8 cellular contexts compared by ENCODE assay signal in the genomic region with DNA sequence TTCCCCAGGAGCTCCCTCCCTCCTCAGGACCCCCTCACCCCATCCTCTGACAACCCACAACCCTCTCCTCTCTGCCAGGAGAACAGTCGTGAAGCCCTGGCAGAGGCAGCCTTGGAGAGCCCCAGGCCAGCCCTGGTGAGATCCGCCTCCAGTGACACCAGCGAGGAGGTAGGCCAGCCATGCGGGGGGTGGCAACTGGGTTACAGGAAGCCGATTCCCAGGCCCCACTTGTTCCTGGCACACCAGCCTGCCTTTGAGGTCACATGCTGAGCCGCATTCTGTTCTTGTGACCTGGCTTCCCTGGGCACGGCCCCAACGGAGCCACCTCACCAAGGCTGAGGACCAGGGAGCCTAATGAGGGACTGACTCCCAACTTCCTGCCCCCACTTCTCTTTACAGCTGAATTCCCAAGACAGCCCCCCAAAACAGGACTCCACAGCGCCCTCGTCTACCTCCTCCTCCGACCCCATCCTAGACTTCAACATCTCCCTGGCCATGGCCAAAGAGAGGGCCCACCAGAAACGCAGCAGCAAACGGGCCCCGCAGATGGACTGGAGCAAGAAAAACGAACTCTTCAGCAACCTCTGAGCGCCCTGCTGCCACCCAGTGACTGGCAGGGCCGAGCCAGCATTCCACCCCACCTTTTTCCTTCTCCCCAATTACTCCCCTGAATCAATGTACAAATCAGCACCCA. TPM values are rescaled to one million over a fixed set of nuclear protein-coding genes. Genes with fewer than 3 reads are reported as not detected.
A peak's percentile ranks its signal among the peaks of the same experiment; 100 is the strongest.
DNase-seq lines count a peak whose midpoint lies in the region; ATAC-seq and TF ChIP-seq lines count a peak whose summit lies in the region.

No MANE protein-coding gene starts in this region.

- CTCF ChIA-PET in HEK293 (lab: Yijun Ruan, JAX): interaction anchor here (0.7 to 2.6 kb wide), 2 partner anchors 24 to 65 kb away, joined by 4 to 12 read pairs; no protein-coding TSS in a partner anchor

- peaks cover 17% of the 10 kb centered on the region for H3K4me1 Mint-ChIP-seq in activated naive CD8-positive, alpha-beta T cell treated with anti-CD3 and anti-CD28 coated beads for 36 hours
- peaks cover 17% of the 10 kb centered on the region in 2 donors for H3K4me1 Mint-ChIP-seq in stimulated activated naive B cell treated with anti-CD40 and anti-IgM and Interleukin-4, amounts not matched to agents 10 μg/mL and 1 μg/mL and 100 μg/mL, for 72 hours

- H3K27ac ChIP-seq in HEK293 (ENCODE audit: extremely low read depth, low read depth, low read length) (no peak overlapping the region), left ventricle myocardium inferior (replicated peaks) (peak overlapping the region; percentile 89)

- POLR2A ChIA-PET in HEK293 (lab: Yijun Ruan, JAX): interaction anchor here (1.9 kb wide), 1 partner anchor 8 kb away, joined by 12 read pairs; the partner anchor contains the start of gene NAT9

- H3K27me3 Mint-ChIP-seq in activated naive CD8-positive, alpha-beta T cell treated with anti-CD3 and anti-CD28 coated beads for 36 hours: no peaks in the 10 kb centered on the region
- H3K27me3 Mint-ChIP-seq in stimulated activated naive B cell treated with anti-CD40 and anti-IgM and Interleukin-4, amounts not matched to agents 10 μg/mL and 1 μg/mL and 100 μg/mL, for 72 hours: no peaks in the 10 kb centered on the region

- no peak overlapping the region for H3K4me3 Mint-ChIP-seq in activated naive CD8-positive, alpha-beta T cell treated with anti-CD3 and anti-CD28 coated beads for 36 hours
- H3K4me3 Mint-ChIP-seq in stimulated activated naive B cell treated with anti-CD40 and anti-IgM and Interleukin-4, amounts not matched to agents 10 μg/mL and 1 μg/mL and 100 μg/mL, for 72 hours: no peak overlapping the region

- DNase-seq in activated naive CD8-positive, alpha-beta T cell treated with anti-CD3 and anti-CD28 coated beads for 36 hours: no peak
- peak; percentile 84 for DNase-seq in left ventricle myocardium inferior
- no peak for DNase-seq in stimulated activated naive B cell treated with anti-CD40 and anti-IgM and Interleukin-4, amounts not matched to agents 10 μg/mL and 1 μg/mL and 100 μg/mL, for 72 hours
- no peak for DNase-seq in stimulated activated naive CD4-positive, alpha-beta T cell treated with Interleukin-2 at 50 U/mL for 16 hours (lab: John Stamatoyannopoulos, UW)
- DNase-seq in DMS114 treated with DMSO at 0.1 percent for 48 hours (lab: John Stamatoyannopoulos, UW; ENCODE audit: unreplicated experiment): no peak
- no peak for DNase-seq in NCI-H1105 (lab: John Stamatoyannopoulos, UW)

- no peak for TF ChIP-seq CTCF in HEK293 (tag by site-specific recombination; IDR thresholded peaks at IDR 0.05)
- TF ChIP-seq CTCF in left ventricle myocardium inferior (IDR thresholded peaks at IDR 0.05; ENCODE audit: borderline replicate concordance): no peak

- H3K27ac Mint-ChIP-seq in activated naive CD8-positive, alpha-beta T cell treated with anti-CD3 and anti-CD28 coated beads for 36 hours: peak overlapping the region; percentile 63
- H3K27ac Mint-ChIP-seq in stimulated activated naive B cell treated with anti-CD40 and anti-IgM and Interleukin-4, amounts not matched to agents 10 μg/mL and 1 μg/mL and 100 μg/mL, for 72 hours: peak overlapping the region; percentile 48

- H3K9me3 ChIP-seq in HEK293 (ENCODE audit: control insufficient read depth, insufficient read depth, low read depth, low read length) (no peaks in the 10 kb centered on the region), left ventricle myocardium inferior (replicated peaks) (no peaks in the 10 kb centered on the region)

- H3K9me3 Mint-ChIP-seq in activated naive CD8-positive, alpha-beta T cell treated with anti-CD3 and anti-CD28 coated beads for 36 hours: no peaks in the 10 kb centered on the region
- no peaks in the 10 kb centered on the region for H3K9me3 Mint-ChIP-seq in stimulated activated naive B cell treated with anti-CD40 and anti-IgM and Interleukin-4, amounts not matched to agents 10 μg/mL and 1 μg/mL and 100 μg/mL, for 72 hours

- intact Hi-C loops in left ventricle myocardium inferior (cut with micrococcal nuclease): no loop called here

- no peak for ATAC-seq in stimulated activated naive B cell treated with anti-CD40 and anti-IgM and Interleukin-4, amounts not matched to agents 10 μg/mL and 1 μg/mL and 100 μg/mL, for 72 hours (replicated peaks)
- no peak for ATAC-seq in GM18870 (IDR thresholded peaks at IDR 0.05; ENCODE audit: unreplicated experiment)

- no peaks in the 10 kb centered on the region for H3K27me3 ChIP-seq in left ventricle myocardium inferior (ENCODE audit: low read depth)

- no peaks in the 10 kb centered on the region for H3K4me1 ChIP-seq in HEK293 (ENCODE audit: control insufficient read depth, insufficient read depth, low read length)
- peaks cover 62% of the 10 kb centered on the region for H3K4me1 ChIP-seq in left ventricle myocardium inferior

- no peak overlapping the region for H3K4me3 ChIP-seq in HEK293 (ENCODE audit: low read depth, low read length)
- peak overlapping the region; percentile 9 for H3K4me3 ChIP-seq in left ventricle myocardium inferior

- peaks cover 22% of the 10 kb centered on the region for H3K36me3 Mint-ChIP-seq in activated naive CD8-positive, alpha-beta T cell treated with anti-CD3 and anti-CD28 coated beads for 36 hours
- H3K36me3 Mint-ChIP-seq in stimulated activated naive B cell treated with anti-CD40 and anti-IgM and Interleukin-4, amounts not matched to agents 10 μg/mL and 1 μg/mL and 100 μg/mL, for 72 hours: peaks cover 36 to 46% of the 10 kb centered on the region in 2 donors

- H3K36me3 ChIP-seq in HEK293 (ENCODE audit: control insufficient read depth in 2 of 2, insufficient read depth in 1 of 2, low read length in 2 of 2) (peaks cover 3 to 64% of the 10 kb centered on the region in 2 experiments; a peak in 2 of 3 replicates), left ventricle myocardium inferior (peaks cover 25% of the 10 kb centered on the region)

TF ChIP-seq in HEK293, 187 proteins besides CTCF, POLR2A, EP300 and RAD21 (continues in another document):
- TF ChIP-seq, protein P1, sequence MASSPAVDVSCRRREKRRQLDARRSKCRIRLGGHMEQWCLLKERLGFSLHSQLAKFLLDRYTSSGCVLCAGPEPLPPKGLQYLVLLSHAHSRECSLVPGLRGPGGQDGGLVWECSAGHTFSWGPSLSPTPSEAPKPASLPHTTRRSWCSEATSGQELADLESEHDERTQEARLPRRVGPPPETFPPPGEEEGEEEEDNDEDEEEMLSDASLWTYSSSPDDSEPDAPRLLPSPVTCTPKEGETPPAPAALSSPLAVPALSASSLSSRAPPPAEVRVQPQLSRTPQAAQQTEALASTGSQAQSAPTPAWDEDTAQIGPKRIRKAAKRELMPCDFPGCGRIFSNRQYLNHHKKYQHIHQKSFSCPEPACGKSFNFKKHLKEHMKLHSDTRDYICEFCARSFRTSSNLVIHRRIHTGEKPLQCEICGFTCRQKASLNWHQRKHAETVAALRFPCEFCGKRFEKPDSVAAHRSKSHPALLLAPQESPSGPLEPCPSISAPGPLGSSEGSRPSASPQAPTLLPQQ (tag by site-specific recombination; IDR thresholded peaks at IDR 0.05): peak; percentile 53
- TF ChIP-seq ZNF639 (tag by site-specific recombination; IDR thresholded peaks at IDR 0.05): no peak
- TF ChIP-seq, protein P2, sequence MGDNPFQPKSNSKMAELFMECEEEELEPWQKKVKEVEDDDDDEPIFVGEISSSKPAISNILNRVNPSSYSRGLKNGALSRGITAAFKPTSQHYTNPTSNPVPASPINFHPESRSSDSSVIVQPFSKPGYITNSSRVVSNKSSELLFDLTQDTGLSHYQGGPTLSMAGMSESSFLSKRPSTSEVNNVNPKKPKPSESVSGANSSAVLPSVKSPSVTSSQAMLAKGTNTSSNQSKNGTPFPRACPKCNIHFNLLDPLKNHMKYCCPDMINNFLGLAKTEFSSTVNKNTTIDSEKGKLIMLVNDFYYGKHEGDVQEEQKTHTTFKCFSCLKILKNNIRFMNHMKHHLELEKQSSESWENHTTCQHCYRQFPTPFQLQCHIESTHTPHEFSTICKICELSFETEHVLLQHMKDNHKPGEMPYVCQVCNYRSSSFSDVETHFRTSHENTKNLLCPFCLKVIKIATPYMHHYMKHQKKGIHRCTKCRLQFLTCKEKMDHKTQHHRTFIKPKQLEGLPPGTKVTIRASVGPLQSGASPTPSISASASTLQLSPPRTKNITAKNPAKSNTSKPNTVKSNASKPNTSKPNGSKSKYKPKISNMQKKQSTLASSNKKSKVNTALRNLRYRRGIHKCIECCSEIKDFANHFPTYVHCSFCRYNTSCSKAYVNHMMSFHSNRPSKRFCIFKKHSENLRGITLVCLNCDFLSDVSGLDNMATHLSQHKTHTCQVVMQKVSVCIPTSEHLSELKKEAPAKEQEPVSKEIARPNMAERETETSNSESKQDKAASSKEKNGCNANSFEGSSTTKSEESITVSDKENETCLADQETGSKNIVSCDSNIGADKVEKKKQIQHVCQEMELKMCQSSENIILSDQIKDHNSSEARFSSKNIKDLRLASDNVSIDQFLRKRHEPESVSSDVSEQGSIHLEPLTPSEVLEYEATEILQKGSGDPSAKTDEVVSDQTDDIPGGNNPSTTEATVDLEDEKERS (tag by site-specific recombination; IDR thresholded peaks at IDR 0.05): no peak
- TF ChIP-seq ZNF175 (tag by site-specific recombination; IDR thresholded peaks at IDR 0.05): no peak
- TF ChIP-seq YY2 (tag by site-specific recombination; IDR thresholded peaks at IDR 0.05): no peak
- no peak for TF ChIP-seq ZNF76 (tag by site-specific recombination; IDR thresholded peaks at IDR 0.05; ENCODE audit: borderline replicate concordance, low read depth)
- TF ChIP-seq ZBTB48 (tag by site-specific recombination; IDR thresholded peaks at IDR 0.05): peak; percentile 23; the same call in 1 of the 2 replicates

RNA-seq across cellular contexts. Expression of gene NAT9, which starts 7.9 kb away (rescaled TPM):
- 10 to 100 TPM; 39.9 to 41.6 TPM for total RNA-seq in activated naive CD8-positive, alpha-beta T cell treated with anti-CD3 and anti-CD28 coated beads for 36 hours
- 18.6 TPM for total RNA-seq in left ventricle myocardium inferior

RNA-seq across cellular contexts. Expression of gene NHERF1, which starts 19.8 kb away (rescaled TPM):
- 100 to 1,000 TPM; 124 to 127 TPM for total RNA-seq in activated naive CD8-positive, alpha-beta T cell treated with anti-CD3 and anti-CD28 coated beads for 36 hours
- 11.3 TPM for total RNA-seq in left ventricle myocardium inferior

RNA-seq across cellular contexts. Expression of gene RAB37, which starts 31.2 kb away (rescaled TPM):
- 1 to 10 TPM; 1.8 TPM for total RNA-seq in activated naive CD8-positive, alpha-beta T cell treated with anti-CD3 and anti-CD28 coated beads for 36 hours
- total RNA-seq in left ventricle myocardium inferior: 1.9 TPM

RNA-seq across cellular contexts. Expression of gene CD300LF, which starts 55.5 kb away (rescaled TPM):
- not detected for total RNA-seq in activated naive CD8-positive, alpha-beta T cell treated with anti-CD3 and anti-CD28 coated beads for 36 hours
- total RNA-seq in left ventricle myocardium inferior: 0.55 TPM

Comparison
In these comparisons a context has a peak if more than half of its experiments do, and no peak if none do; other contexts are left out.
1. RNA of gene NHERF1, which starts 19.8 kb away (total RNA-seq): 124 to 127 TPM in activated naive CD8-positive, alpha-beta T cell treated with anti-CD3 and anti-CD28 coated beads for 36 hours; 11.3 TPM in left ventricle myocardium inferior (single experiment); every median in the first group is over 10 times any median in the second.